Comparison of ENCODE assay signal across 7 cellular contexts in genomic region chr1:169348356-169349036, GRCh38. TPM values are rescaled to one million over a fixed set of nuclear protein-coding genes. Genes with fewer than 3 reads are reported as not detected.
DNase-seq lines count a peak whose midpoint lies in the region; ATAC-seq, FAIRE-seq and TF ChIP-seq lines count a peak whose summit lies in the region.

No MANE protein-coding gene starts in this region.

- intact Hi-C loops in endothelial cell of umbilical vein (cut with micrococcal nuclease): loop anchor here (1.0 to 5.0 kb wide), 6 partner anchors 198 to 1006 kb away; no protein-coding TSS in a partner anchor

- H3K4me3 Mint-ChIP-seq in neural crest cell: no peak overlapping the region

- H3K27ac ChIP-seq in DOHH2 (ENCODE audit: low read depth, low read length): no peak overlapping the region
- no peak overlapping the region for H3K27ac ChIP-seq in endothelial cell of umbilical vein (ENCODE audit: insufficient read depth, low read depth, low read length)

- CTCF ChIA-PET in endothelial cell of umbilical vein (lab: Charles Lee): interaction anchor here (0.6 to 8.7 kb wide), 117 partner anchors 8 to 1006 kb away, joined by 3 to 282 read pairs (median 4); partner anchors contain the start of genes ATP1B1, BLZF1, CCDC181 and DPT

- TF ChIP-seq POLR2A in endothelial cell of umbilical vein (IDR thresholded peaks at IDR 0.05; ENCODE audit: low read depth, low read length): no peak

- H3K4me3 ChIP-seq in DOHH2 (ENCODE audit: low read length): no peak overlapping the region
- no peak overlapping the region for H3K4me3 ChIP-seq in endothelial cell of umbilical vein (replicated peaks in 1 of 3; ENCODE audit: insufficient read depth in 1 of 3, low read depth in 1 of 3, low read length in 3 of 3)

- H3K27me3 Mint-ChIP-seq in neural crest cell (ENCODE audit: low read depth): no peaks in the 10 kb centered on the region

- BruUV-seq in endothelial cell of umbilical vein (replicated peaks; lab: Mats Ljungman, UMichigan): no TSS peak

- no peak overlapping the region for H3K9ac ChIP-seq in endothelial cell of umbilical vein (replicated peaks; ENCODE audit: extremely low read depth, insufficient read depth, low read length)

- no peak for ATAC-seq in HG03432 (IDR thresholded peaks at IDR 0.05; ENCODE audit: unreplicated experiment)

- H3K9me3 ChIP-seq in DOHH2 (ENCODE audit: control insufficient read depth, insufficient read depth, low read length) (no peaks in the 10 kb centered on the region), endothelial cell of umbilical vein (replicated peaks; ENCODE audit: control insufficient read depth, insufficient read depth, low read length) (no peaks in the 10 kb centered on the region)

- H3K9me3 Mint-ChIP-seq in neural crest cell: peaks cover 5% of the 10 kb centered on the region

- no peaks in the 10 kb centered on the region for H3K9me1 ChIP-seq in endothelial cell of umbilical vein (replicated peaks; ENCODE audit: control insufficient read depth, extremely low read depth, insufficient read depth, low read length)

- H4K20me1 ChIP-seq in DOHH2 (ENCODE audit: control insufficient read depth, insufficient read depth, low read depth, low read length): no peaks in the 10 kb centered on the region
- no peaks in the 10 kb centered on the region for H4K20me1 ChIP-seq in endothelial cell of umbilical vein (replicated peaks; ENCODE audit: control insufficient read depth, extremely low read depth, insufficient read depth, low read length)

- peak; percentile 90 for FAIRE-seq in endothelial cell of umbilical vein (lab: Jason Lieb, UNC)

- dilution Hi-C loops in endothelial cell of umbilical vein (cut with MboI; ENCODE audit: extremely low pct_ligation_motif_present, low sequenced_read_pairs): no loop called here

- no peaks in the 10 kb centered on the region for H3K4me1 ChIP-seq in DOHH2 (ENCODE audit: control insufficient read depth, low read length)
- no peaks in the 10 kb centered on the region for H3K4me1 ChIP-seq in endothelial cell of umbilical vein (ENCODE audit: control insufficient read depth, extremely low read depth, insufficient read depth, low read length)

- peaks cover 10% of the 10 kb centered on the region for H3K36me3 Mint-ChIP-seq in neural crest cell (ENCODE audit: low read depth)

- no peaks in the 10 kb centered on the region for H3K27me3 ChIP-seq in DOHH2 (ENCODE audit: control insufficient read depth, low read length)
- H3K27me3 ChIP-seq in endothelial cell of umbilical vein (ENCODE audit: control insufficient read depth in 2 of 2, insufficient read depth in 2 of 2, low read length in 2 of 2): no peaks in the 10 kb centered on the region

- DNase-seq in KBM-7 (peak; percentile 72), RPMI8226 (peak; percentile 64), endothelial cell of umbilical vein (ENCODE audit: low read depth, low spot score) (peak; percentile 74), neural crest cell (ENCODE audit: low read depth, low spot score) (peak; percentile 35), islet precursor cell (no peak)

- H3K27ac Mint-ChIP-seq in neural crest cell (ENCODE audit: unreplicated experiment): no peak overlapping the region

- no peak overlapping the region for H3K4me2 ChIP-seq in DOHH2 (ENCODE audit: low read length)
- no peak overlapping the region for H3K4me2 ChIP-seq in endothelial cell of umbilical vein (ENCODE audit: insufficient read depth, low read length)

- H3K4me1 Mint-ChIP-seq in neural crest cell: peaks cover 4% of the 10 kb centered on the region

- H3K79me2 ChIP-seq in DOHH2 (ENCODE audit: control insufficient read depth, low read length) (no peaks in the 10 kb centered on the region), endothelial cell of umbilical vein (ENCODE audit: control insufficient read depth, insufficient read depth, low read length) (peaks cover 1% of the 10 kb centered on the region)

- in situ Hi-C loops in KBM-7 (cut with MboI; ENCODE audit: low pct_unique_long_range_greater_than_20kb, low sequenced_read_pairs): no loop called here

- TF ChIP-seq CTCF in DOHH2 (IDR thresholded peaks at IDR 0.05; ENCODE audit: low read depth, low read length, poor library complexity, severe bottlenecking) (peak; percentile 78), endothelial cell of umbilical vein (IDR thresholded peaks at IDR 0.05; ENCODE audit: extremely low read depth in 1 of 2, insufficient read depth in 1 of 2, low read depth in 1 of 2, low read length in 2 of 2) (peak; percentile 40 to 43), neural crest cell (conservative IDR thresholded peaks at IDR 0.05) (peak; percentile 93)

- POLR2A ChIA-PET in endothelial cell of umbilical vein (lab: Charles Lee): interaction anchor here (0.6 to 0.8 kb wide), 3 partner anchors 13 to 711 kb away, joined by 3 to 10 read pairs (median 10); no protein-coding TSS in a partner anchor

- H2AFZ ChIP-seq in endothelial cell of umbilical vein (ENCODE audit: low read depth, low read length): no peak overlapping the region

- H3K36me3 ChIP-seq in DOHH2 (ENCODE audit: control insufficient read depth, low read length) (no peaks in the 10 kb centered on the region), endothelial cell of umbilical vein (ENCODE audit: control insufficient read depth in 2 of 2, extremely low read depth in 1 of 2, insufficient read depth in 2 of 2, low read length in 2 of 2) (no peaks in the 10 kb centered on the region)

- no peaks in the 10 kb centered on the region for H3K9me2 ChIP-seq in DOHH2 (replicated peaks; ENCODE audit: control insufficient read depth, low read length)

- no peaks in the 10 kb centered on the region for H3F3A ChIP-seq in DOHH2 (ENCODE audit: control insufficient read depth, insufficient read depth)

TF ChIP-seq in endothelial cell of umbilical vein, 7 proteins besides CTCF, POLR2A, EP300 and RAD21:
- TF ChIP-seq EZH2 (IDR thresholded peaks at IDR 0.05; ENCODE audit: borderline replicate concordance, low read depth, low read length, severe bottlenecking) (no peak), GATA2 (IDR thresholded peaks at IDR 0.05; ENCODE audit: insufficient read depth, insufficient read length, low read depth, low read length) (no peak), MAX (IDR thresholded peaks at IDR 0.05; ENCODE audit: insufficient read depth, insufficient read length) (no peak), POLR2AphosphoS5 (IDR thresholded peaks at IDR 0.05; ENCODE audit: insufficient read depth, low read depth, low read length) (no peak), MYC (IDR thresholded peaks at IDR 0.05; ENCODE audit: low read depth, low read length) (no peak), JUN (IDR thresholded peaks at IDR 0.05; ENCODE audit: borderline replicate concordance, insufficient read depth, insufficient read length, low read depth) (no peak), FOS (IDR thresholded peaks at IDR 0.05; ENCODE audit: borderline replicate concordance, insufficient read depth, low read length) (no peak)

RNA-seq across cellular contexts. Expression of gene NME7, which starts 19.1 kb away (rescaled TPM):
- total RNA-seq in endothelial cell of umbilical vein: 25.0 and 25.3 TPM in 2 replicates
- 7.6 and 16.5 TPM in 2 replicates for polyA plus RNA-seq in endothelial cell of umbilical vein
- 19.8 and 22.5 TPM in 2 replicates for polyA plus RNA-seq in endothelial cell of umbilical vein (2011; cell fraction: cytosol; rRNA removed)
- polyA plus RNA-seq in endothelial cell of umbilical vein (2011; cell fraction: nucleus; rRNA removed): 15.7 and 16.4 TPM in 2 replicates
- 52.2 and 64.7 TPM in 2 replicates for polyA plus RNA-seq in endothelial cell of umbilical vein (2012)
- polyA minus RNA-seq in endothelial cell of umbilical vein: 15.2 and 40.0 TPM in 2 replicates
- polyA minus RNA-seq in endothelial cell of umbilical vein (2011; cell fraction: cytosol; rRNA and poly(A)+ RNA removed): 8.4 TPM
- polyA minus RNA-seq in endothelial cell of umbilical vein (2011; cell fraction: nucleus; rRNA and poly(A)+ RNA removed): 40.7 and 47.4 TPM in 2 replicates
- 25.7 and 28.6 TPM in 2 replicates for total RNA-seq in neural crest cell

RNA-seq across cellular contexts. Expression of gene BLZF1, which starts 19.5 kb away (rescaled TPM):
- total RNA-seq in endothelial cell of umbilical vein: 19.7 and 21.2 TPM in 2 replicates
- polyA plus RNA-seq in endothelial cell of umbilical vein: 3.2 and 4.4 TPM in 2 replicates
- polyA plus RNA-seq in endothelial cell of umbilical vein (2011; cell fraction: cytosol; rRNA removed): 6.5 and 7.4 TPM in 2 replicates
- polyA plus RNA-seq in endothelial cell of umbilical vein (2011; cell fraction: nucleus; rRNA removed): 17.9 and 24.2 TPM in 2 replicates
- polyA plus RNA-seq in endothelial cell of umbilical vein (2012): 10.7 and 20.5 TPM in 2 replicates
- 5.6 and 6.2 TPM in 2 replicates for polyA minus RNA-seq in endothelial cell of umbilical vein
- polyA minus RNA-seq in endothelial cell of umbilical vein (2011; cell fraction: cytosol; rRNA and poly(A)+ RNA removed): 6.2 TPM
- polyA minus RNA-seq in endothelial cell of umbilical vein (2011; cell fraction: nucleus; rRNA and poly(A)+ RNA removed): 26.2 and 28.6 TPM in 2 replicates
- 14.2 and 14.7 TPM in 2 replicates for total RNA-seq in neural crest cell

Comparison
In these comparisons a context has a peak if more than half of its experiments do, and no peak if none do; other contexts are left out.
1. CTCF ChIP-seq: peak in every context shown above with its lines; median percentile 93 in neural crest cell; 78 in DOHH2; 42 in endothelial cell of umbilical vein.